8 cellular contexts compared by ENCODE assay signal in the genomic region with DNA sequence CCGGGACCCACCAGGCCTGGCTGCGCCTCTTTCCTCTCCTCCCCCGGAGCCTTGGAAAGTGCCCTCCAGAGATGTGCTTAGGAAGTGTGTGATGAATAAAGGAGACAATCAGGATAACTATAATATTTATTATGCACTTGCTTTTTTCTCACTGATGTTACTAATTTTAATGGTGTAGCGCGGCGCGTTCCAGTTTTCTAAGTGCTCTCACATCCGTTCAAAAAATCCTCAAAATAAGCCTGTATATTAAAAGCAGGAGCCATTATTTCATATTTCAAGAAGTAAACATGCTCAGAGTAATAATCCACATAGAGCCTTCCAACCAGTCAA. TPM values are rescaled to one million over a fixed set of nuclear protein-coding genes. Genes with fewer than 3 reads are reported as not detected.
A peak's percentile ranks its signal among the peaks of the same experiment; 100 is the strongest.
DNase-seq lines count a peak whose midpoint lies in the region; TF ChIP-seq lines count a peak whose summit lies in the region.

No MANE protein-coding gene starts in this region.

- peak overlapping the region; percentile 94 for H3K27ac ChIP-seq in A673 (ENCODE audit: low read depth, low read length, poor library complexity, severe bottlenecking)
- peak overlapping the region; percentile 88 for H3K27ac ChIP-seq in angular gyrus (ENCODE audit: low read depth, low read length)
- peak overlapping the region; percentile 99 to 100 for H3K27ac ChIP-seq in liver (ENCODE audit: low read depth in 1 of 2, low read length in 2 of 2)

- H3K27me3 ChIP-seq in A673 (replicated peaks; ENCODE audit: insufficient read depth, low read depth, low read length, poor library complexity) (no peaks in the 10 kb centered on the region), liver (ENCODE audit: control insufficient read depth in 4 of 4, insufficient read depth in 4 of 4, low read length in 3 of 4) (no peaks in the 10 kb centered on the region)

- H3K9me3 ChIP-seq in A673 (ENCODE audit: low read depth, low read length, poor library complexity, severe bottlenecking) (no peaks in the 10 kb centered on the region), liver (ENCODE audit: control insufficient read depth in 4 of 4, low read length in 3 of 4) (no peaks in the 10 kb centered on the region)

- POLR2A ChIA-PET in A673 (lab: Charles Lee; ENCODE audit: low non-redundant PET): no interaction called here

- no peaks in the 10 kb centered on the region for H3K36me3 Mint-ChIP-seq in type B pancreatic cell

- no peaks in the 10 kb centered on the region for H3K9me3 Mint-ChIP-seq in type B pancreatic cell

- DNase-seq in A673 (ENCODE audit: low spot score) (peak; percentile 44), HCEC 1CT (peak; percentile 13), type B pancreatic cell (ENCODE audit: extremely low spot score, unreplicated experiment) (no peak), DMS 273 treated with DMSO at 0.1 percent for 48 hours (lab: John Stamatoyannopoulos, UW) (no peak), NCI-H526 treated with DMSO at 0.1 percent for 48 hours (lab: John Stamatoyannopoulos, UW) (no peak)
- no peak for DNase-seq in activated CD4-positive, alpha-beta T cell treated with anti-CD3 and anti-CD28 coated beads, Interleukin-2, amount 50 U/mL, for 1 hour

- peak overlapping the region; percentile 87 to 94 for H3K9ac ChIP-seq in liver (ENCODE audit: low read depth in 1 of 2, low read length in 2 of 2)

- H3K4me3 ChIP-seq in A673 (ENCODE audit: low read depth, low read length, poor library complexity, severe bottlenecking): peak overlapping the region; percentile 92
- peak overlapping the region; percentile 79 to 97 (median 80) for H3K4me3 ChIP-seq in liver (ENCODE audit: low read depth in 1 of 3, low read length in 3 of 3)

- TF ChIP-seq CTCF in A673 (conservative IDR thresholded peaks at IDR 0.05; ENCODE audit: low read depth, low read length): no peak
- TF ChIP-seq CTCF in liver (IDR thresholded peaks at IDR 0.05; ENCODE audit: low read depth, low read length, missing input control): no peak
- no peak for TF ChIP-seq CTCF in type B pancreatic cell (conservative IDR thresholded peaks at IDR 0.05)

- H3K4me3 Mint-ChIP-seq in type B pancreatic cell: peak overlapping the region; percentile 86

- intact Hi-C loops in A673 (cut with micrococcal nuclease; ENCODE audit: unreplicated experiment): no loop called here

- H3K27ac Mint-ChIP-seq in type B pancreatic cell: peak overlapping the region; percentile 93

- no peak for TF ChIP-seq RAD21 in liver (IDR thresholded peaks at IDR 0.05)

- 15% methylated on average over 8 of the region's 8 CpGs for WGBS in liver

- H3K36me3 ChIP-seq in A673 (ENCODE audit: insufficient read depth, low read length, poor library complexity, severe bottlenecking): no peaks in the 10 kb centered on the region
- H3K36me3 ChIP-seq in liver (ENCODE audit: control insufficient read depth in 4 of 4, insufficient read depth in 3 of 4, low read depth in 1 of 4, low read length in 3 of 4): peaks cover 0 to 2% (median under 1%) of the 10 kb centered on the region in 4 donors

- BruUV-seq in A673 (replicated peaks; lab: Mats Ljungman, UMichigan): no TSS peak

- H3K4me1 ChIP-seq in A673 (ENCODE audit: insufficient read depth, low read length, poor library complexity, severe bottlenecking): no peaks in the 10 kb centered on the region
- H3K4me1 ChIP-seq in liver (ENCODE audit: control insufficient read depth in 4 of 4, insufficient read depth in 4 of 4, low read length in 3 of 4): peaks cover 7 to 27% (median 18%) of the 10 kb centered on the region in 4 donors

- H3K4me1 Mint-ChIP-seq in type B pancreatic cell (ENCODE audit: unreplicated experiment): peaks cover 6% of the 10 kb centered on the region

- no peaks in the 10 kb centered on the region for H3K27me3 Mint-ChIP-seq in type B pancreatic cell

- CTCF ChIA-PET in A673 (lab: Charles Lee): no interaction called here

TF ChIP-seq in liver, 16 proteins besides CTCF, POLR2A, EP300 and RAD21:
- no peak for TF ChIP-seq HNF4A (conservative IDR thresholded peaks at IDR 0.05)
- TF ChIP-seq ATF3 (IDR thresholded peaks at IDR 0.05): no peak
- no peak for TF ChIP-seq EGR1 (IDR thresholded peaks at IDR 0.05; ENCODE audit: low read depth in 2 of 2)
- no peak for TF ChIP-seq GABPA (IDR thresholded peaks at IDR 0.05 in 1 of 2, conservative IDR thresholded peaks at IDR 0.05 in 1 of 2)
- no peak for TF ChIP-seq YY1 (IDR thresholded peaks at IDR 0.05)
- no peak for TF ChIP-seq SP1 (IDR thresholded peaks at IDR 0.05)
- TF ChIP-seq, protein P1, sequence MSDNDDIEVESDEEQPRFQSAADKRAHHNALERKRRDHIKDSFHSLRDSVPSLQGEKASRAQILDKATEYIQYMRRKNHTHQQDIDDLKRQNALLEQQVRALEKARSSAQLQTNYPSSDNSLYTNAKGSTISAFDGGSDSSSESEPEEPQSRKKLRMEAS (IDR thresholded peaks at IDR 0.05): no peak
- TF ChIP-seq ZBTB33 (IDR thresholded peaks at IDR 0.05): no peak
- TF ChIP-seq FOXA2 (IDR thresholded peaks at IDR 0.05): no peak
- TF ChIP-seq NR2F2 (IDR thresholded peaks at IDR 0.05): no peak
- no peak for TF ChIP-seq HNF4G (IDR thresholded peaks at IDR 0.05)
- TF ChIP-seq RXRA (IDR thresholded peaks at IDR 0.05): no peak
- TF ChIP-seq JUND (IDR thresholded peaks at IDR 0.05): no peak

RNA-seq across cellular contexts. Expression of gene MPPE1, which starts 0.9 kb away (rescaled TPM):
- 17.6 and 18.4 TPM in 2 replicates for total RNA-seq in A673 (2021)
- 10 to 100 TPM in 1 of 2 donors, 1 to 10 TPM in 1; 9.8 to 31.0 TPM for total RNA-seq in liver
- polyA plus RNA-seq in liver: 10 to 100 TPM; 21.2 to 31.6 TPM
- 35.3 and 35.8 TPM in 2 replicates for total RNA-seq in type B pancreatic cell (ENCODE audit: low replicate concordance)

RNA-seq across cellular contexts. Expression of gene CHMP1B, which starts 57.8 kb away (rescaled TPM):
- total RNA-seq in A673 (2021) (17.1 and 19.1 TPM in 2 replicates), liver (10 to 100 TPM; 19.5 to 23.6 TPM), type B pancreatic cell (ENCODE audit: low replicate concordance) (41.4 and 71.3 TPM in 2 replicates)
- polyA plus RNA-seq in liver: 10 to 100 TPM; 13.6 to 18.7 TPM

Comparison
In these comparisons a context has a peak if more than half of its experiments do, and no peak if none do; other contexts are left out.
1. DNase-seq: peak in A673 (single experiment) and HCEC 1CT (single experiment); none in type B pancreatic cell (single experiment), DMS 273 treated with DMSO at 0.1 percent for 48 hours (single experiment), NCI-H526 treated with DMSO at 0.1 percent for 48 hours (single experiment) and activated CD4-positive, alpha-beta T cell treated with anti-CD3 and anti-CD28 coated beads, Interleukin-2, amount 50 U/mL, for 1 hour (single experiment).
2. Peak in every context shown above with its lines, with median percentiles within 50 percentile points of each other: H3K27ac ChIP-seq.